Comparison of ENCODE assay signal across 8 cellular contexts in the genomic region with DNA sequence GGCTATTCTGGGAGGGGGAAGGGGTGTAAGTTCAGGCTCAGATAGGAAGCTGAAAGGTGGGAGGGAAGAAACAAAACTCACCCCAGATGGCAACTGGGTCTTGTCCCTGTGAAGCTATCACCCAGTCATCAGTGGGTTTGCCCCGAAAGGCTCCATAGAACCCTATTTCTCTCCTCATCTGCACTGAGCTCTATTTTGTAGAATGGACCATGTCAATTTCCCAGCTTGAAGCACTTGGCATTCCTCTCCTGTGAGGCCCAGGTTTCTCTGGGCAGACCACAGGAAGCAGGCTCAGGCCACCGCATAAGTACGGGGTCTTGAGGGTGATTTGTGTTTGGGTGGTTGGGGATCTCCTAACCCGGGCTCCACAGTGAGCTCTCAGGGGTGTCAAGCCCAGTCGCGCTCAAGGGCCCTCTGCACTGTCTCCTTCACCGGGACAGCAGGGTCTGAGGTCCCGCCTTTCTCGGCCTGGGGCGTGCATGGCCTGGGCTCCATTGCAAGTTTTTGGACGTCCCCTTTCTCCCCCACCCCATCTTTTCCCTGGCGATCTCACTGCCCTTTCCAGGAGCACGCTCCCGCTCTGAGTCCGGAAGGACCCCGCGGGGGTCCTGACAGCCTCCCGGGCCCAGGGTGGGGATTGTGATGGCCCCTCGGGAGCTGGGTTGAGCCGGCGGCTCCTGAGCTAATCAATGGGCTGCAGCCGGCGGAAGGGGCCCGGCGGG. TPM values are rescaled to one million over a fixed set of nuclear protein-coding genes. Genes with fewer than 3 reads are reported as not detected.
DNase-seq lines count a peak whose midpoint lies in the region; ATAC-seq and TF ChIP-seq lines count a peak whose summit lies in the region.

No MANE protein-coding gene starts in this region.

- H3K9me3 ChIP-seq in mucosa of stomach (ENCODE audit: control insufficient read depth, low read length), result no peaks in the 10 kb centered on the region
- no peaks in the 10 kb centered on the region for H3K9me3 ChIP-seq in transverse colon

- peaks cover 28% of the 10 kb centered on the region for H3K4me1 ChIP-seq in mucosa of stomach (ENCODE audit: control insufficient read depth, insufficient read depth, low read length)
- peaks cover 15 to 26% (median 25%) of the 10 kb centered on the region in 4 donors for H3K4me1 ChIP-seq in transverse colon

- TF ChIP-seq CTCF in transverse colon (IDR thresholded peaks at IDR 0.05), result no peak

- H3K9me3 Mint-ChIP-seq in activated naive CD8-positive, alpha-beta T cell (ENCODE audit: low read depth), result no peaks in the 10 kb centered on the region
- no peaks in the 10 kb centered on the region for H3K9me3 Mint-ChIP-seq in activated naive CD8-positive, alpha-beta T cell treated with anti-CD3 and anti-CD28 coated beads for 36 hours
- H3K9me3 Mint-ChIP-seq in dendritic cell treated with granulocyte-macrophage colony-stimulating factor and Interleukin-4, amounts not matched to agents 40 ng/mL and 50 ng/mL, for 4 days, result no peaks in the 10 kb centered on the region
- no peaks in the 10 kb centered on the region for H3K9me3 Mint-ChIP-seq in T-helper 2 cell treated with Interferon-gamma antibody and Interleukin-4, amounts not matched to agents 5 μg/mL and 100 μg/mL, for 36 hours

- H3K9ac ChIP-seq in mucosa of stomach (ENCODE audit: low read length), result peak overlapping the region; percentile 18

- peaks cover 18% of the 10 kb centered on the region for H3K4me1 Mint-ChIP-seq in activated naive CD8-positive, alpha-beta T cell (ENCODE audit: low read depth)
- peaks cover 15% of the 10 kb centered on the region for H3K4me1 Mint-ChIP-seq in activated naive CD8-positive, alpha-beta T cell treated with anti-CD3 and anti-CD28 coated beads for 36 hours
- H3K4me1 Mint-ChIP-seq in dendritic cell treated with granulocyte-macrophage colony-stimulating factor and Interleukin-4, amounts not matched to agents 40 ng/mL and 50 ng/mL, for 4 days (ENCODE audit: low read depth), result peaks cover 16% of the 10 kb centered on the region
- peaks cover 15% of the 10 kb centered on the region for H3K4me1 Mint-ChIP-seq in T-helper 2 cell treated with Interferon-gamma antibody and Interleukin-4, amounts not matched to agents 5 μg/mL and 100 μg/mL, for 36 hours (ENCODE audit: low read depth)

- 76% methylated on average over 11 of the region's 25 CpGs; no CpG with 5 or more reads in 1 of the 2 donors for WGBS in transverse colon (ENCODE audit: low coverage in 1 of 2), 2 donors

- no peak for TF ChIP-seq EP300 in transverse colon (IDR thresholded peaks at IDR 0.05; ENCODE audit: low read depth)

- in situ Hi-C loops in transverse colon (cut with MboI; ENCODE audit: low pct_ligation_motif_present in 1 of 4, low pct_unique_long_range_greater_than_20kb in 1 of 4, low sequenced_read_pairs in 3 of 4), result loop anchor here in 3 of 4 donors (25.0 kb wide), 2 partner anchors 188 to 288 kb away; a partner anchor contains a TSS

- no peak for ATAC-seq in HG03108 (IDR thresholded peaks at IDR 0.05; ENCODE audit: unreplicated experiment)

- TF ChIP-seq POLR2A in transverse colon (IDR thresholded peaks at IDR 0.05), result no peak

- peaks cover 57% of the 10 kb centered on the region for H3K27me3 ChIP-seq in mucosa of stomach (ENCODE audit: control insufficient read depth, insufficient read depth, low read length)
- peaks cover 53% of the 10 kb centered on the region for H3K27me3 ChIP-seq in transverse colon

- peaks cover 13% of the 10 kb centered on the region for H3K27me3 Mint-ChIP-seq in activated naive CD8-positive, alpha-beta T cell
- peaks cover 53% of the 10 kb centered on the region for H3K27me3 Mint-ChIP-seq in activated naive CD8-positive, alpha-beta T cell treated with anti-CD3 and anti-CD28 coated beads for 36 hours
- peaks cover 77% of the 10 kb centered on the region for H3K27me3 Mint-ChIP-seq in dendritic cell treated with granulocyte-macrophage colony-stimulating factor and Interleukin-4, amounts not matched to agents 40 ng/mL and 50 ng/mL, for 4 days
- peaks cover 52% of the 10 kb centered on the region for H3K27me3 Mint-ChIP-seq in T-helper 2 cell treated with Interferon-gamma antibody and Interleukin-4, amounts not matched to agents 5 μg/mL and 100 μg/mL, for 36 hours (ENCODE audit: low read depth)

- intact Hi-C loops in dendritic cell treated with granulocyte-macrophage colony-stimulating factor and Interleukin-4, amounts not matched to agents 40 ng/mL and 50 ng/mL, for 4 days (cut with micrococcal nuclease), result loop anchor here (5.0 kb wide), 1 partner anchor 88 kb away; no protein-coding TSS in a partner anchor
- intact Hi-C loops in transverse colon (cut with DNase I; ENCODE audit: low total_unique reads), result loop anchor here (5.0 to 10.0 kb wide), 3 partner anchors 103 to 280 kb away; a partner anchor contains a TSS

- no peaks in the 10 kb centered on the region for H3K36me3 Mint-ChIP-seq in activated naive CD8-positive, alpha-beta T cell
- no peaks in the 10 kb centered on the region for H3K36me3 Mint-ChIP-seq in activated naive CD8-positive, alpha-beta T cell treated with anti-CD3 and anti-CD28 coated beads for 36 hours
- H3K36me3 Mint-ChIP-seq in dendritic cell treated with granulocyte-macrophage colony-stimulating factor and Interleukin-4, amounts not matched to agents 40 ng/mL and 50 ng/mL, for 4 days (ENCODE audit: low read depth), result peaks cover 5% of the 10 kb centered on the region
- H3K36me3 Mint-ChIP-seq in T-helper 2 cell treated with Interferon-gamma antibody and Interleukin-4, amounts not matched to agents 5 μg/mL and 100 μg/mL, for 36 hours (ENCODE audit: low read depth), result no peaks in the 10 kb centered on the region

- no peak overlapping the region for H3K27ac ChIP-seq in transverse colon

- H3K36me3 ChIP-seq in mucosa of stomach (ENCODE audit: control insufficient read depth, insufficient read depth, low read length) (no peaks in the 10 kb centered on the region), transverse colon (no peaks in the 10 kb centered on the region)

- no peak for DNase-seq in activated naive CD8-positive, alpha-beta T cell treated with anti-CD3 and anti-CD28 coated beads for 36 hours
- no peak for DNase-seq in transverse colon
- no peak for DNase-seq in T-helper 2 cell treated with Interferon-gamma antibody and Interleukin-4, amounts not matched to agents 5 μg/mL and 100 μg/mL, for 36 hours (ENCODE audit: low spot score)
- DNase-seq in middle frontal gyrus (ENCODE audit: extremely low spot score, low spot score), result no peak

- H3K27ac Mint-ChIP-seq in activated naive CD8-positive, alpha-beta T cell, result no peak overlapping the region
- no peak overlapping the region for H3K27ac Mint-ChIP-seq in activated naive CD8-positive, alpha-beta T cell treated with anti-CD3 and anti-CD28 coated beads for 36 hours
- no peak overlapping the region for H3K27ac Mint-ChIP-seq in dendritic cell treated with granulocyte-macrophage colony-stimulating factor and Interleukin-4, amounts not matched to agents 40 ng/mL and 50 ng/mL, for 4 days
- no peak overlapping the region for H3K27ac Mint-ChIP-seq in T-helper 2 cell treated with Interferon-gamma antibody and Interleukin-4, amounts not matched to agents 5 μg/mL and 100 μg/mL, for 36 hours

- no peak overlapping the region for H3K4me3 ChIP-seq in mucosa of stomach (ENCODE audit: low read length)
- H3K4me3 ChIP-seq in transverse colon, result peak overlapping the region; percentile 14 to 53 (median 38)

- peak overlapping the region; percentile 42 for H3K4me3 Mint-ChIP-seq in activated naive CD8-positive, alpha-beta T cell
- H3K4me3 Mint-ChIP-seq in activated naive CD8-positive, alpha-beta T cell treated with anti-CD3 and anti-CD28 coated beads for 36 hours, result no peak overlapping the region
- peak overlapping the region; percentile 44 for H3K4me3 Mint-ChIP-seq in dendritic cell treated with granulocyte-macrophage colony-stimulating factor and Interleukin-4, amounts not matched to agents 40 ng/mL and 50 ng/mL, for 4 days
- H3K4me3 Mint-ChIP-seq in T-helper 2 cell treated with Interferon-gamma antibody and Interleukin-4, amounts not matched to agents 5 μg/mL and 100 μg/mL, for 36 hours, result no peak overlapping the region

RNA-seq across cellular contexts. Expression of a gene that starts 27.3 kb away (rescaled TPM):
- not detected for total RNA-seq in activated naive CD8-positive, alpha-beta T cell treated with anti-CD3 and anti-CD28 coated beads for 36 hours
- not detected for total RNA-seq in transverse colon

RNA-seq across cellular contexts. Expression of a gene that starts 38.9 kb away (rescaled TPM):
- total RNA-seq in activated naive CD8-positive, alpha-beta T cell treated with anti-CD3 and anti-CD28 coated beads for 36 hours, result 10 to 100 TPM; 42.4 to 44.1 TPM
- total RNA-seq in transverse colon, result 10 to 100 TPM in 3 of 4 donors, 1 to 10 TPM in 1; 6.4 to 16.1 (median 13.4) TPM

RNA-seq across cellular contexts. Expression of a gene that starts 57.9 kb away (rescaled TPM):
- 10 to 100 TPM; 19.6 to 20.9 TPM for total RNA-seq in activated naive CD8-positive, alpha-beta T cell treated with anti-CD3 and anti-CD28 coated beads for 36 hours
- 10 to 100 TPM; 44.3 to 77.1 (median 61.8) TPM for total RNA-seq in transverse colon

RNA-seq across cellular contexts. Expression of a gene that starts 59.0 kb away (rescaled TPM):
- 100 to 1,000 TPM; 719 to 732 TPM for total RNA-seq in activated naive CD8-positive, alpha-beta T cell treated with anti-CD3 and anti-CD28 coated beads for 36 hours
- 100 to 1,000 TPM in 3 of 4 donors, 10 to 100 TPM in 1; 87.9 to 171 (median 116) TPM for total RNA-seq in transverse colon

Comparison
In these comparisons a context has a peak if more than half of its experiments do, and no peak if none do; other contexts are left out.
1. H3K4me3 Mint-ChIP-seq: peak in activated naive CD8-positive, alpha-beta T cell (single experiment) and dendritic cell treated with granulocyte-macrophage colony-stimulating factor and Interleukin-4, amounts not matched to agents 40 ng/mL and 50 ng/mL, for 4 days (single experiment); none in activated naive CD8-positive, alpha-beta T cell treated with anti-CD3 and anti-CD28 coated beads for 36 hours (single experiment) and T-helper 2 cell treated with Interferon-gamma antibody and Interleukin-4, amounts not matched to agents 5 μg/mL and 100 μg/mL, for 36 hours (single experiment).